Comparison of ENCODE assay signal across 1 cellular context in genomic region chr16:57470683-57471082, GRCh38.
TF ChIP-seq lines count a peak whose summit lies in the region.

No MANE protein-coding gene starts in this region.

TF ChIP-seq in endothelial cell of umbilical vein, 7 proteins besides CTCF, POLR2A, EP300 and RAD21:
- TF ChIP-seq POLR2AphosphoS5 (IDR thresholded peaks at IDR 0.05; ENCODE audit: insufficient read depth, low read depth, low read length) (no peak), MYC (IDR thresholded peaks at IDR 0.05; ENCODE audit: low read depth, low read length) (no peak), EZH2 (IDR thresholded peaks at IDR 0.05; ENCODE audit: borderline replicate concordance, low read depth, low read length, severe bottlenecking) (no peak), GATA2 (IDR thresholded peaks at IDR 0.05; ENCODE audit: insufficient read depth, insufficient read length, low read depth, low read length) (no peak), MAX (IDR thresholded peaks at IDR 0.05; ENCODE audit: insufficient read depth, insufficient read length) (no peak), FOS (IDR thresholded peaks at IDR 0.05; ENCODE audit: borderline replicate concordance, insufficient read depth, low read length) (no peak), JUN (IDR thresholded peaks at IDR 0.05; ENCODE audit: borderline replicate concordance, insufficient read depth, insufficient read length, low read depth) (no peak)
